9 cellular contexts compared by ENCODE assay signal in genomic region chrX:110852180-110852579, GRCh38. TPM values are rescaled to one million over a fixed set of nuclear protein-coding genes. Genes with fewer than 3 reads are reported as not detected.
DNase-seq lines count a peak whose midpoint lies in the region; ATAC-seq, FAIRE-seq and TF ChIP-seq lines count a peak whose summit lies in the region.
"Had no signal": no experiment of that assay in that cellular context is flagged by ENCODE, and none has a peak within 500 bp of the region (broad histone marks: within the 10 kb centered on the region; RNA-seq: fewer than 3 reads in every experiment).

No MANE protein-coding gene starts in this region.

- TF ChIP-seq CTCF in BJ (IDR thresholded peaks at IDR 0.05; ENCODE audit: insufficient read depth, low read depth, low read length) (peak; percentile 60), OCI-LY7 (conservative IDR thresholded peaks at IDR 0.05; ENCODE audit: low read length) (peak; percentile 72)

- no peak overlapping the region for H3K4me3 ChIP-seq in BJ (ENCODE audit: low read depth, low read length)
- H3K4me3 ChIP-seq in OCI-LY7 (ENCODE audit: low read depth, low read length, poor library complexity, severe bottlenecking): no peak overlapping the region

- H3K9me2 ChIP-seq in OCI-LY7 (ENCODE audit: insufficient read depth, low read length): no peaks in the 10 kb centered on the region

- H3K9me3 ChIP-seq in OCI-LY7 (ENCODE audit: low read length): no peaks in the 10 kb centered on the region

- BruUV-seq in OCI-LY7 (replicated peaks; lab: Mats Ljungman, UMichigan): no TSS peak

- POLR2A ChIA-PET in BJ (lab: Charles Lee): no interaction called here
- POLR2A ChIA-PET in OCI-LY7 (lab: Charles Lee): interaction anchor here (0.6 kb wide), 1 partner anchor 370 kb away, joined by 4 read pairs; no protein-coding TSS in a partner anchor

- H3K4me1 ChIP-seq in OCI-LY7 (ENCODE audit: insufficient read depth, low read length, poor library complexity, severe bottlenecking): no peaks in the 10 kb centered on the region

- no peak overlapping the region for H3K27ac ChIP-seq in OCI-LY7 (ENCODE audit: low read depth, low read length, poor library complexity, severe bottlenecking)
- H3K27ac ChIP-seq: epithelial cell of prostate had no signal

- ATAC-seq in HG03139 (IDR thresholded peaks at IDR 0.05; ENCODE audit: unreplicated experiment): no peak

- CTCF ChIA-PET in BJ (lab: Yijun Ruan, JAX) (interaction anchor here (0.6 to 3.3 kb wide), 7 partner anchors 12 to 403 kb away, joined by 3 to 11 read pairs (median 5); no protein-coding TSS in a partner anchor), OCI-LY7 (lab: Charles Lee; ENCODE audit: unreplicated experiment) (no interaction called here)

- no peaks in the 10 kb centered on the region for H3K79me2 ChIP-seq in OCI-LY7 (ENCODE audit: insufficient read depth, low read depth, low read length)

- FAIRE-seq in GM19239 (lab: Jason Lieb, UNC): peak; percentile 92

- H3K36me3 ChIP-seq in BJ (ENCODE audit: control insufficient read depth, insufficient read depth, low read length) (no peaks in the 10 kb centered on the region), OCI-LY7 (ENCODE audit: insufficient read depth, low read length) (no peaks in the 10 kb centered on the region)

- intact Hi-C loops in OCI-LY7 (cut with micrococcal nuclease; ENCODE audit: unreplicated experiment): no loop called here

- no peaks in the 10 kb centered on the region for H4K20me1 ChIP-seq in OCI-LY7 (ENCODE audit: insufficient read depth, low read length)

- 0 out of 2 replicates have a peak, but pooled peaks cover 1% of the 10 kb centered on the region for H3K27me3 ChIP-seq in BJ (ENCODE audit: control insufficient read depth, insufficient read depth, low read length)

- no peak overlapping the region for H2AFZ ChIP-seq in OCI-LY7 (ENCODE audit: low read length)

- H3K4me2 ChIP-seq in OCI-LY7 (ENCODE audit: low read length): no peak overlapping the region

- DNase-seq in BJ (ENCODE audit: low read depth) (no peak), GM19239 (ENCODE audit: insufficient read length, low spot score) (no peak), OCI-LY7 (ENCODE audit: low spot score) (peak; percentile 1), glomerular endothelial cell (ENCODE audit: extremely low read depth, low read depth, low spot score) (peak; percentile 3), medulla oblongata (ENCODE audit: extremely low spot score) (no peak)
- DNase-seq in activated CD4-positive, CD25-positive, alpha-beta regulatory T cell (lab: John Stamatoyannopoulos, UW): no peak
- no peak for DNase-seq in stimulated activated CD4-positive, alpha-beta T cell treated with anti-CD3 and anti-CD28 coated beads, Interleukin-4, amount 100 ng/mL, for 4 hours

RNA-seq across cellular contexts. Expression of gene CHRDL1, which starts 56.6 kb away (rescaled TPM):
- 4.3 TPM in 2 replicates for polyA plus RNA-seq in BJ (2011; rRNA removed)
- 0.57 and 0.62 TPM in 2 replicates for polyA minus RNA-seq in BJ (2011; rRNA and poly(A)+ RNA removed)
- not detected in 2 replicates for total RNA-seq in OCI-LY7 (2014; rRNA removed; shearing (Covaris generic))
- total RNA-seq in OCI-LY7 (2022) (not detected in 2 replicates), glomerular endothelial cell (0.58 and 4.0 TPM in 2 replicates)

Comparison
In these comparisons a context has a peak if more than half of its experiments do, and no peak if none do; other contexts are left out.
1. DNase-seq: peak in OCI-LY7 (single experiment) and glomerular endothelial cell (single experiment); none in BJ (single experiment), GM19239 (single experiment), medulla oblongata (single experiment), activated CD4-positive, CD25-positive, alpha-beta regulatory T cell (0 of 4) and stimulated activated CD4-positive, alpha-beta T cell treated with anti-CD3 and anti-CD28 coated beads, Interleukin-4, amount 100 ng/mL, for 4 hours (0 of 2).